16 cellular contexts compared by ENCODE assay signal in genomic region chr1:223741861-223742260, GRCh38. TPM values are rescaled to one million over a fixed set of nuclear protein-coding genes. Genes with fewer than 3 reads are reported as not detected.
DNase-seq lines count a peak whose midpoint lies in the region; ATAC-seq, FAIRE-seq and TF ChIP-seq lines count a peak whose summit lies in the region.
"Had no signal": no experiment of that assay in that cellular context is flagged by ENCODE, and none has a peak within 500 bp of the region (broad histone marks: within the 10 kb centered on the region; RNA-seq: fewer than 3 reads in every experiment).

No MANE protein-coding gene starts in this region.

- H3K9me2 ChIP-seq in GM23248 (ENCODE audit: insufficient read depth) = no peaks in the 10 kb centered on the region

- no peak overlapping the region for H3K4me3 Mint-ChIP-seq in dendritic cell treated with granulocyte-macrophage colony-stimulating factor and Interleukin-4, amounts not matched to agents 40 ng/mL and 50 ng/mL, for 4 days
- H3K4me3 Mint-ChIP-seq: activated naive CD4-positive, alpha-beta T cell treated with anti-CD3 and anti-CD28 coated beads, Interleukin-2, amount 50 U/mL, for 24 hours; stimulated activated naive CD8-positive, alpha-beta T cell treated with anti-CD3 and anti-CD28 coated beads, Interleukin-15, amount 100 ng/mL, for 72 hours had no signal

- H3K27ac Mint-ChIP-seq in dendritic cell treated with granulocyte-macrophage colony-stimulating factor and Interleukin-4, amounts not matched to agents 40 ng/mL and 50 ng/mL, for 4 days = peak overlapping the region; percentile 44
- H3K27ac Mint-ChIP-seq: activated naive CD4-positive, alpha-beta T cell treated with anti-CD3 and anti-CD28 coated beads, Interleukin-2, amount 50 U/mL, for 24 hours; stimulated activated naive CD8-positive, alpha-beta T cell treated with anti-CD3 and anti-CD28 coated beads, Interleukin-15, amount 100 ng/mL, for 72 hours had no signal

- in situ Hi-C loops in GM23248 (cut with MboI) = no loop called here

- H3K4me2 ChIP-seq in GM23248 (ENCODE audit: unreplicated experiment) = no peak overlapping the region

- DNase-seq in A172 (ENCODE audit: low spot score) (peak; percentile 83), GM23248 (peak; percentile 35), lung (ENCODE audit: low spot score) (no peak), small intestine (no peak), putamen (ENCODE audit: low spot score) (no peak)
- DNase-seq: activated CD4-positive, alpha-beta T cell treated with anti-CD3 and anti-CD28 coated beads for 4 hours; activated T-cell treated with anti-CD3 and anti-CD28 coated beads for 4 hours; caudate nucleus; mucosa of descending colon; NCI-H146; stimulated activated naive CD8-positive, alpha-beta T cell treated with anti-CD3 and anti-CD28 coated beads, Interleukin-15, amount 100 ng/mL, for 72 hours; T-helper 9 cell had no signal

- no peak for TF ChIP-seq CTCF in lung (IDR thresholded peaks at IDR 0.05; ENCODE audit: control extremely low read depth, extremely low read depth)

- H3K27me3 Mint-ChIP-seq in dendritic cell treated with granulocyte-macrophage colony-stimulating factor and Interleukin-4, amounts not matched to agents 40 ng/mL and 50 ng/mL, for 4 days = no peaks in the 10 kb centered on the region
- H3K27me3 Mint-ChIP-seq: activated naive CD4-positive, alpha-beta T cell treated with anti-CD3 and anti-CD28 coated beads, Interleukin-2, amount 50 U/mL, for 24 hours; stimulated activated naive CD8-positive, alpha-beta T cell treated with anti-CD3 and anti-CD28 coated beads, Interleukin-15, amount 100 ng/mL, for 72 hours had no signal

- H3K27me3 ChIP-seq in GM23248 (replicated peaks; ENCODE audit: insufficient read depth) = no peaks in the 10 kb centered on the region
- H3K27me3 ChIP-seq in lung (ENCODE audit: control insufficient read depth, insufficient read depth) = no peaks in the 10 kb centered on the region
- H3K27me3 ChIP-seq in small intestine (ENCODE audit: control insufficient read depth in 2 of 2, insufficient read depth in 2 of 2, low read length in 2 of 2) = no peaks in the 10 kb centered on the region

- WGBS in GM23248 (ENCODE audit: low coverage in 1 of 2, low lambda C conversion rate in 2 of 2, missing lambda C conversion rate in 2 of 2), 2 experiments = 88 to 92% methylated on average over 6 of the region's 6 CpGs
- 88 to 93% methylated on average over 6 of the region's 6 CpGs for WGBS in lung, 2 donors
- WGBS in small intestine, 3 donors = 92 to 96% (median 94%) methylated on average over 6 of the region's 6 CpGs

- FAIRE-seq in small intestine (lab: Jason Lieb, UNC) = no peak

- H3K36me3 ChIP-seq in GM23248 (ENCODE audit: low read depth) (peaks cover 20% of the 10 kb centered on the region; the same call in 1 of the 2 replicates), lung (ENCODE audit: control insufficient read depth in 2 of 2, insufficient read depth in 2 of 2, low read length in 2 of 2) (peaks cover 0 to 34% of the 10 kb centered on the region in 2 donors), small intestine (ENCODE audit: control insufficient read depth in 2 of 2, insufficient read depth in 2 of 2, low read length in 2 of 2) (no peaks in the 10 kb centered on the region)

- H3K4me1 Mint-ChIP-seq in dendritic cell treated with granulocyte-macrophage colony-stimulating factor and Interleukin-4, amounts not matched to agents 40 ng/mL and 50 ng/mL, for 4 days (ENCODE audit: low read depth) = peaks cover 13% of the 10 kb centered on the region
- H3K4me1 Mint-ChIP-seq: activated naive CD4-positive, alpha-beta T cell treated with anti-CD3 and anti-CD28 coated beads, Interleukin-2, amount 50 U/mL, for 24 hours; stimulated activated naive CD8-positive, alpha-beta T cell treated with anti-CD3 and anti-CD28 coated beads, Interleukin-15, amount 100 ng/mL, for 72 hours had no signal

- H3K4me3 ChIP-seq in GM23248 = no peak overlapping the region
- H3K4me3 ChIP-seq in lung = no peak overlapping the region
- no peak overlapping the region for H3K4me3 ChIP-seq in small intestine (ENCODE audit: low read depth in 1 of 2, low read length in 2 of 2)
- H3K4me3 ChIP-seq: mucosa of descending colon had no signal

- H3K9me3 ChIP-seq in GM23248 (ENCODE audit: low read depth) = no peaks in the 10 kb centered on the region
- no peaks in the 10 kb centered on the region for H3K9me3 ChIP-seq in lung (ENCODE audit: control insufficient read depth in 2 of 2, insufficient read depth in 1 of 2, low read length in 1 of 2)
- no peaks in the 10 kb centered on the region for H3K9me3 ChIP-seq in small intestine (ENCODE audit: control insufficient read depth, low read depth)
- H3K9me3 ChIP-seq: mucosa of descending colon had no signal

- H3K79me2 ChIP-seq in GM23248 (ENCODE audit: insufficient read depth) = peaks cover 78% of the 10 kb centered on the region

- H3K9ac ChIP-seq in GM23248 = no peak overlapping the region

- H2AFZ ChIP-seq in GM23248 = no peak overlapping the region

- H3K27ac ChIP-seq in GM23248 (no peak overlapping the region), lung (ENCODE audit: low read depth in 1 of 2, low read length in 1 of 2) (peak overlapping the region; percentile 24 to 32), small intestine (ENCODE audit: low read depth in 1 of 2, low read length in 1 of 2) (no peak overlapping the region)

- no peaks in the 10 kb centered on the region for H3K9me3 Mint-ChIP-seq in dendritic cell treated with granulocyte-macrophage colony-stimulating factor and Interleukin-4, amounts not matched to agents 40 ng/mL and 50 ng/mL, for 4 days
- H3K9me3 Mint-ChIP-seq: activated naive CD4-positive, alpha-beta T cell treated with anti-CD3 and anti-CD28 coated beads, Interleukin-2, amount 50 U/mL, for 24 hours; stimulated activated naive CD8-positive, alpha-beta T cell treated with anti-CD3 and anti-CD28 coated beads, Interleukin-15, amount 100 ng/mL, for 72 hours had no signal

- H3K4me1 ChIP-seq in GM23248 (ENCODE audit: insufficient read depth) = peaks cover 4% of the 10 kb centered on the region
- peaks cover 0 to 18% of the 10 kb centered on the region in 2 donors for H3K4me1 ChIP-seq in lung (ENCODE audit: control insufficient read depth in 2 of 2, insufficient read depth in 2 of 2, low read length in 2 of 2)
- peaks cover 0 to 7% of the 10 kb centered on the region in 2 donors for H3K4me1 ChIP-seq in small intestine (ENCODE audit: control insufficient read depth in 2 of 2, insufficient read depth in 1 of 2, low read depth in 1 of 2, low read length in 1 of 2)

- H4K20me1 ChIP-seq in GM23248 (ENCODE audit: insufficient read depth) = no peaks in the 10 kb centered on the region

- H3F3A ChIP-seq in GM23248 (ENCODE audit: insufficient read depth) = peaks cover 35% of the 10 kb centered on the region

- intact Hi-C loops in dendritic cell treated with granulocyte-macrophage colony-stimulating factor and Interleukin-4, amounts not matched to agents 40 ng/mL and 50 ng/mL, for 4 days (cut with micrococcal nuclease) = no loop called here

- ATAC-seq in lung (ENCODE audit: insufficient read depth, low FRiP score) (no peak), GM18520 (IDR thresholded peaks at IDR 0.05; ENCODE audit: unreplicated experiment) (no peak), HG02840 (IDR thresholded peaks at IDR 0.05; ENCODE audit: low FRiP score, unreplicated experiment) (no peak)
- ATAC-seq: mucosa of descending colon; stimulated activated naive CD8-positive, alpha-beta T cell treated with anti-CD3 and anti-CD28 coated beads, Interleukin-15, amount 100 ng/mL, for 72 hours had no signal

- peaks cover 81% of the 10 kb centered on the region for H3K36me3 Mint-ChIP-seq in dendritic cell treated with granulocyte-macrophage colony-stimulating factor and Interleukin-4, amounts not matched to agents 40 ng/mL and 50 ng/mL, for 4 days (ENCODE audit: low read depth)
- H3K36me3 Mint-ChIP-seq: activated naive CD4-positive, alpha-beta T cell treated with anti-CD3 and anti-CD28 coated beads, Interleukin-2, amount 50 U/mL, for 24 hours had no signal

RNA-seq across cellular contexts. Expression of gene CAPN2, which starts 29.5 kb away (rescaled TPM):
- 432 and 455 TPM in 2 replicates for total RNA-seq in A172 (2014; rRNA removed; shearing (Covaris generic))
- total RNA-seq in GM23248 (2014; rRNA removed; shearing (Covaris generic)) = 214 and 223 TPM in 2 replicates
- polyA plus RNA-seq in GM23248 (2016; fragmentation: Nextera tagmentation; extraction: Ambion mirVana) = 261 and 272 TPM in 2 replicates
- 100 to 1,000 TPM; 169 to 353 TPM for total RNA-seq in lung
- polyA plus RNA-seq in lung = 100 to 1,000 TPM; 144 to 168 TPM
- polyA plus RNA-seq in small intestine = 100 to 1,000 TPM in 1 of 3 donors, 10 to 100 TPM in 2; 47.0 to 115 (median 68.8) TPM

Comparison
In these comparisons a context has a peak if more than half of its experiments do, and no peak if none do; other contexts are left out.
1. DNase-seq: peak in A172 (single experiment) and GM23248 (single experiment); none in lung (single experiment), small intestine (single experiment) and putamen (single experiment).
2. H3K27ac ChIP-seq: peak in lung (2 of 2); none in GM23248 (single experiment) and small intestine (0 of 2).